In genomic region chr7:47596502-47597202, GRCh38 we compare ENCODE assay signal across 16 cellular contexts. TPM values are rescaled to one million over a fixed set of nuclear protein-coding genes. Genes with fewer than 3 reads are reported as not detected.
DNase-seq lines count a peak whose midpoint lies in the region; ATAC-seq and TF ChIP-seq lines count a peak whose summit lies in the region.
"Had no signal": no experiment of that assay in that cellular context is flagged by ENCODE, and none has a peak within 500 bp of the region (broad histone marks: within the 10 kb centered on the region; RNA-seq: fewer than 3 reads in every experiment).

No MANE protein-coding gene starts in this region.

- no peak for TF ChIP-seq CTCF in RWPE1 (conservative IDR thresholded peaks at IDR 0.05; ENCODE audit: low read depth)

- peaks cover 20% of the 10 kb centered on the region for H3K9me3 Mint-ChIP-seq in activated T-helper 1 cell treated with anti-CD3 and anti-CD28 coated beads, Interleukin-12 subunit alpha, Interleukin-12 subunit beta, Interleukin-2, Interleukin-4 antibody, amounts not matched to agents 30 ng/mL and 10 ng/mL and 1 ng/mL, durations not matched to agents 14 hours and 24 hours and 36 hours

- H3K27me3 ChIP-seq in right cardiac atrium (ENCODE audit: control insufficient read depth, insufficient read depth), result no peaks in the 10 kb centered on the region
- H3K27me3 ChIP-seq: Peyer's patch, thyroid gland had no signal

- H3K36me3 Mint-ChIP-seq in activated T-helper 1 cell treated with anti-CD3 and anti-CD28 coated beads, Interleukin-12 subunit alpha, Interleukin-12 subunit beta, Interleukin-2, Interleukin-4 antibody, amounts not matched to agents 30 ng/mL and 10 ng/mL and 1 ng/mL, durations not matched to agents 14 hours and 24 hours and 36 hours (ENCODE audit: low read depth), result no peaks in the 10 kb centered on the region

- H3K4me1 ChIP-seq in right cardiac atrium (ENCODE audit: control insufficient read depth, insufficient read depth, low read length), result peaks cover 5% of the 10 kb centered on the region

- H3K27me3 Mint-ChIP-seq in activated T-helper 1 cell treated with anti-CD3 and anti-CD28 coated beads, Interleukin-12 subunit alpha, Interleukin-12 subunit beta, Interleukin-2, Interleukin-4 antibody, amounts not matched to agents 30 ng/mL and 10 ng/mL and 1 ng/mL, durations not matched to agents 14 hours and 24 hours and 36 hours (ENCODE audit: insufficient read depth), result peaks cover 2% of the 10 kb centered on the region

- H3K4me3 Mint-ChIP-seq in activated T-helper 1 cell treated with anti-CD3 and anti-CD28 coated beads, Interleukin-12 subunit alpha, Interleukin-12 subunit beta, Interleukin-2, Interleukin-4 antibody, amounts not matched to agents 30 ng/mL and 10 ng/mL and 1 ng/mL, durations not matched to agents 14 hours and 24 hours and 36 hours, result no peak overlapping the region

- CTCF ChIA-PET in RWPE1 (lab: Yijun Ruan, JAX), result interaction anchor here (0.7 to 1.0 kb wide), 3 partner anchors 14 to 114 kb away, joined by 3 read pairs; no protein-coding TSS in a partner anchor

- H3K27ac Mint-ChIP-seq in activated T-helper 1 cell treated with anti-CD3 and anti-CD28 coated beads, Interleukin-12 subunit alpha, Interleukin-12 subunit beta, Interleukin-2, Interleukin-4 antibody, amounts not matched to agents 30 ng/mL and 10 ng/mL and 1 ng/mL, durations not matched to agents 14 hours and 24 hours and 36 hours, result no peak overlapping the region

- POLR2A ChIA-PET in RWPE1 (lab: Yijun Ruan, JAX; ENCODE audit: low non-redundant PET), result no interaction called here

- H3K27ac ChIP-seq in RWPE1 (peak overlapping the region; percentile 55), right cardiac atrium (ENCODE audit: low read length) (no peak overlapping the region), substantia nigra (ENCODE audit: low read depth, low read length, poor library complexity, severe bottlenecking) (no peak overlapping the region)
- H3K27ac ChIP-seq: Peyer's patch, thyroid gland had no signal

- peak; percentile 14 for DNase-seq in NCI-H1694 treated with DMSO at 0.1 percent for 48 hours (lab: John Stamatoyannopoulos, UW)
- no peak for DNase-seq in NCI-H1694 (lab: John Stamatoyannopoulos, UW)
- DNase-seq in RWPE1 (ENCODE audit: low spot score), result no peak
- peak in 2 of 3 donors; percentile 69 to 71 for DNase-seq in right cardiac atrium
- DNase-seq in substantia nigra (lab: John Stamatoyannopoulos, UW), result peak in 36 of 49 donors; percentile 13 to 83 (median 44)
- no peak for DNase-seq in activated T-helper 1 cell treated with anti-CD3 and anti-CD28 coated beads, Interleukin-12 subunit alpha, Interleukin-12 subunit beta, Interleukin-2, Interleukin-4 antibody, amounts not matched to agents 30 ng/mL and 10 ng/mL and 1 ng/mL, durations not matched to agents 14 hours and 24 hours and 36 hours (ENCODE audit: low spot score)
- no peak for DNase-seq in activated naive CD4-positive, alpha-beta T cell (lab: John Stamatoyannopoulos, UW)
- DNase-seq: activated CD4-positive, alpha-beta T cell treated with anti-CD3 and anti-CD28 coated beads, Interleukin-2, amount 50 U/mL, for 48 hours; activated gamma-delta T cell; KG1; Peyer's patch; small intestine; T-helper 9 cell had no signal

- no peak for ATAC-seq in right cardiac atrium
- ATAC-seq in HG03196 (IDR thresholded peaks at IDR 0.05; ENCODE audit: unreplicated experiment), result no peak
- ATAC-seq: GM12878 had no signal

- 71% methylated on average over 12 of the region's 12 CpGs for WGBS in right cardiac atrium

- intact Hi-C loops in right cardiac atrium (cut with DNase I), result no loop called here
- intact Hi-C loops in activated T-helper 1 cell treated with anti-CD3 and anti-CD28 coated beads, Interleukin-12 subunit alpha, Interleukin-12 subunit beta, Interleukin-2, Interleukin-4 antibody, amounts not matched to agents 30 ng/mL and 10 ng/mL and 1 ng/mL, durations not matched to agents 14 hours and 24 hours and 36 hours (cut with micrococcal nuclease), result no loop called here

- H3K4me3 ChIP-seq in right cardiac atrium (ENCODE audit: low read length), result no peak overlapping the region
- H3K4me3 ChIP-seq: GM12878, Peyer's patch, thyroid gland had no signal

- peaks cover 6% of the 10 kb centered on the region for H3K9me3 ChIP-seq in right cardiac atrium (ENCODE audit: control insufficient read depth, low read length)
- H3K9me3 ChIP-seq: thyroid gland had no signal

- H3K4me1 Mint-ChIP-seq in activated T-helper 1 cell treated with anti-CD3 and anti-CD28 coated beads, Interleukin-12 subunit alpha, Interleukin-12 subunit beta, Interleukin-2, Interleukin-4 antibody, amounts not matched to agents 30 ng/mL and 10 ng/mL and 1 ng/mL, durations not matched to agents 14 hours and 24 hours and 36 hours (ENCODE audit: low read depth), result no peaks in the 10 kb centered on the region

RNA-seq across cellular contexts. Expression of gene TNS3, which starts 14.7 kb away (rescaled TPM):
- total RNA-seq in right cardiac atrium, result 10 to 100 TPM; 37.5 to 48.3 (median 42.7) TPM
- polyA plus RNA-seq in right cardiac atrium, result 19.7 TPM
- total RNA-seq in activated T-helper 1 cell treated with anti-CD3 and anti-CD28 coated beads, Interleukin-12 subunit alpha, Interleukin-12 subunit beta, Interleukin-2, Interleukin-4 antibody, amounts not matched to agents 30 ng/mL and 10 ng/mL and 1 ng/mL, durations not matched to agents 14 hours and 24 hours and 36 hours, result 4.1 and 5.8 TPM in 2 replicates

Comparison
In these comparisons a context has a peak if more than half of its experiments do, and no peak if none do; other contexts are left out.
1. DNase-seq: peak in NCI-H1694 treated with DMSO at 0.1 percent for 48 hours (single experiment), right cardiac atrium (2 of 3) and substantia nigra (36 of 49); none in NCI-H1694 (single experiment), RWPE1 (single experiment), activated T-helper 1 cell treated with anti-CD3 and anti-CD28 coated beads, Interleukin-12 subunit alpha, Interleukin-12 subunit beta, Interleukin-2, Interleukin-4 antibody, amounts not matched to agents 30 ng/mL and 10 ng/mL and 1 ng/mL, durations not matched to agents 14 hours and 24 hours and 36 hours (single experiment) and activated naive CD4-positive, alpha-beta T cell (0 of 4).